Comparison of ENCODE assay signal across 8 cellular contexts in genomic region chr1:93680121-93681094, GRCh38. TPM values are rescaled to one million over a fixed set of nuclear protein-coding genes. Genes with fewer than 3 reads are reported as not detected.
DNase-seq lines count a peak whose midpoint lies in the region; ATAC-seq and TF ChIP-seq lines count a peak whose summit lies in the region.

No MANE protein-coding gene starts in this region.

- H3K4me3 ChIP-seq in AG04449 (ENCODE audit: low read depth, low read length) (peak overlapping the region; percentile 75), fibroblast of villous mesenchyme (ENCODE audit: low read depth, low read length) (peak overlapping the region; percentile 77), thymus (ENCODE audit: low read length) (peak overlapping the region; percentile 52)
- H3K4me3 ChIP-seq in naive thymus-derived CD4-positive, alpha-beta T cell (ENCODE audit: low read length): no peak overlapping the region

- H3K27ac ChIP-seq in naive thymus-derived CD4-positive, alpha-beta T cell (ENCODE audit: low read depth, low read length): no peak overlapping the region
- H3K27ac ChIP-seq in thymus (ENCODE audit: low read depth): peak overlapping the region; percentile 25

- TF ChIP-seq CTCF in AG04449 (IDR thresholded peaks at IDR 0.05; ENCODE audit: insufficient read depth, low read length, missing control alignments) (peak; percentile 83), GM13977 (IDR thresholded peaks at IDR 0.05; ENCODE audit: extremely low read depth, insufficient read depth, missing control alignments) (peak; percentile 64), fibroblast of villous mesenchyme (IDR thresholded peaks at IDR 0.05; ENCODE audit: insufficient read depth, low read depth, low read length) (peak; percentile 59)

- H3K9me3 ChIP-seq in naive thymus-derived CD4-positive, alpha-beta T cell (ENCODE audit: control insufficient read depth in 2 of 3, low read length in 3 of 3): no peaks in the 10 kb centered on the region
- no peaks in the 10 kb centered on the region for H3K9me3 ChIP-seq in thymus (ENCODE audit: control insufficient read depth)

- peak overlapping the region; percentile 70 for H3K4me3 Mint-ChIP-seq in activated T-helper 17 cell treated with anti-CD3 and anti-CD28 coated beads, Interleukin-2, amount 50 U/mL, for 72 hours
- peak overlapping the region; percentile 64 to 86 (median 74) for H3K4me3 Mint-ChIP-seq in naive thymus-derived CD4-positive, alpha-beta T cell

- H3K4me1 ChIP-seq in naive thymus-derived CD4-positive, alpha-beta T cell (ENCODE audit: control insufficient read depth in 2 of 2, insufficient read depth in 2 of 2, low read length in 2 of 2): peaks cover 0 to 3% of the 10 kb centered on the region in 2 donors
- peaks cover 6% of the 10 kb centered on the region for H3K4me1 ChIP-seq in thymus (ENCODE audit: control insufficient read depth, insufficient read depth, low read length)

- no peak overlapping the region for H3K27ac Mint-ChIP-seq in activated T-helper 17 cell treated with anti-CD3 and anti-CD28 coated beads, Interleukin-2, amount 50 U/mL, for 72 hours
- H3K27ac Mint-ChIP-seq in naive thymus-derived CD4-positive, alpha-beta T cell: peak overlapping the region in 1 of 9 donors; percentile 26

- no peaks in the 10 kb centered on the region for H3K9me3 Mint-ChIP-seq in activated T-helper 17 cell treated with anti-CD3 and anti-CD28 coated beads, Interleukin-2, amount 50 U/mL, for 72 hours
- peaks cover 0 to 1% (median 0%) of the 10 kb centered on the region in 11 donors for H3K9me3 Mint-ChIP-seq in naive thymus-derived CD4-positive, alpha-beta T cell

- intact Hi-C loops in naive thymus-derived CD4-positive, alpha-beta T cell (cut with micrococcal nuclease): no loop called here

- H3K36me3 ChIP-seq in naive thymus-derived CD4-positive, alpha-beta T cell (ENCODE audit: control insufficient read depth in 2 of 3, insufficient read depth in 3 of 3, low read length in 3 of 3): no peaks in the 10 kb centered on the region
- no peaks in the 10 kb centered on the region for H3K36me3 ChIP-seq in thymus (ENCODE audit: control insufficient read depth, insufficient read depth)

- ATAC-seq in HG02840 (IDR thresholded peaks at IDR 0.05; ENCODE audit: low FRiP score, unreplicated experiment): peak; percentile 68
- peak; percentile 82 for ATAC-seq in activated T-helper 17 cell treated with anti-CD3 and anti-CD28 coated beads, Interleukin-2, amount 50 U/mL, for 72 hours (replicated peaks)
- ATAC-seq in naive thymus-derived CD4-positive, alpha-beta T cell: peak; percentile 77

- no peaks in the 10 kb centered on the region for H3K36me3 Mint-ChIP-seq in activated T-helper 17 cell treated with anti-CD3 and anti-CD28 coated beads, Interleukin-2, amount 50 U/mL, for 72 hours (ENCODE audit: low read depth)
- peaks cover 0 to 5% (median 0%) of the 10 kb centered on the region in 5 donors for H3K36me3 Mint-ChIP-seq in naive thymus-derived CD4-positive, alpha-beta T cell

- no peak for DNase-seq in AG04449 (ENCODE audit: low read depth, low spot score)
- DNase-seq in GM13977 (ENCODE audit: low spot score): peak; percentile 87
- DNase-seq in NCI-H510A (lab: John Stamatoyannopoulos, UW): peak; percentile 85
- DNase-seq in fibroblast of villous mesenchyme (ENCODE audit: low read depth): peak; percentile 91
- DNase-seq in naive thymus-derived CD4-positive, alpha-beta T cell: peak in 4 of 9 donors; percentile 4 to 38 (median 6)

- peaks cover 9% of the 10 kb centered on the region for H3K4me1 Mint-ChIP-seq in activated T-helper 17 cell treated with anti-CD3 and anti-CD28 coated beads, Interleukin-2, amount 50 U/mL, for 72 hours
- peaks cover 6 to 11% (median 11%) of the 10 kb centered on the region in 7 donors for H3K4me1 Mint-ChIP-seq in naive thymus-derived CD4-positive, alpha-beta T cell

- no peaks in the 10 kb centered on the region for H3K27me3 ChIP-seq in naive thymus-derived CD4-positive, alpha-beta T cell (ENCODE audit: control insufficient read depth in 2 of 2, insufficient read depth in 2 of 2, low read length in 2 of 2)
- peaks cover 21% of the 10 kb centered on the region for H3K27me3 ChIP-seq in thymus (ENCODE audit: control insufficient read depth, insufficient read depth)

- CTCF ChIA-PET in AG04449 (lab: Yijun Ruan, JAX): interaction anchor here (1.0 to 5.3 kb wide), 9 partner anchors 9 to 164 kb away, joined by 4 to 40 read pairs (median 7); no protein-coding TSS in a partner anchor
- CTCF ChIA-PET in naive thymus-derived CD4-positive, alpha-beta T cell (lab: Charles Lee): no interaction called here

- H3K27me3 Mint-ChIP-seq in activated T-helper 17 cell treated with anti-CD3 and anti-CD28 coated beads, Interleukin-2, amount 50 U/mL, for 72 hours: peaks cover 27% of the 10 kb centered on the region
- peaks cover 39 to 76% (median 56%) of the 10 kb centered on the region in 5 donors for H3K27me3 Mint-ChIP-seq in naive thymus-derived CD4-positive, alpha-beta T cell

- POLR2A ChIA-PET in AG04449 (lab: Yijun Ruan, JAX): interaction anchor here (0.6 to 2.1 kb wide), 10 partner anchors 9 to 1022 kb away, joined by 3 to 15 read pairs (median 4); no protein-coding TSS in a partner anchor
- POLR2A ChIA-PET in naive thymus-derived CD4-positive, alpha-beta T cell (lab: Charles Lee): no interaction called here

- WGBS in thymus: 35% methylated on average over 34 of the region's 34 CpGs

- in situ Hi-C loops in GM13977 (cut with MboI; ENCODE audit: low pct_unique_long_range_greater_than_20kb, low sequenced_read_pairs, unreplicated experiment): no loop called here

RNA-seq across cellular contexts. Expression of gene BCAR3, which starts 1.2 kb away (rescaled TPM):
- 1 to 10 TPM; 1.3 to 1.9 TPM for total RNA-seq in activated T-helper 17 cell treated with anti-CD3 and anti-CD28 coated beads, Interleukin-2, amount 50 U/mL, for 72 hours
- total RNA-seq in fibroblast of villous mesenchyme: 32.0 and 36.4 TPM in 2 replicates
- 1 to 10 TPM in 1 of 5 experiments, under 1 TPM in 4; 0.75 to 1.7 (median 0.85) TPM for total RNA-seq in naive thymus-derived CD4-positive, alpha-beta T cell
- polyA plus RNA-seq in naive thymus-derived CD4-positive, alpha-beta T cell: under 1 TPM; 0.22 to 0.31 TPM
- polyA plus RNA-seq in thymus: 10.5 TPM

Comparison
In these comparisons a context has a peak if more than half of its experiments do, and no peak if none do; other contexts are left out.
1. RNA of gene BCAR3, which starts 1.2 kb away (total RNA-seq): 32.0 to 36.4 TPM in fibroblast of villous mesenchyme; 1.3 to 1.9 TPM in activated T-helper 17 cell treated with anti-CD3 and anti-CD28 coated beads, Interleukin-2, amount 50 U/mL, for 72 hours and 0.75 to 1.7 TPM in naive thymus-derived CD4-positive, alpha-beta T cell; every median in the first group is over 10 times any median in the second.
2. Peak in every context shown above with its lines, with median percentiles within 50 percentile points of each other: CTCF ChIP-seq and ATAC-seq.